In the genomic region with DNA sequence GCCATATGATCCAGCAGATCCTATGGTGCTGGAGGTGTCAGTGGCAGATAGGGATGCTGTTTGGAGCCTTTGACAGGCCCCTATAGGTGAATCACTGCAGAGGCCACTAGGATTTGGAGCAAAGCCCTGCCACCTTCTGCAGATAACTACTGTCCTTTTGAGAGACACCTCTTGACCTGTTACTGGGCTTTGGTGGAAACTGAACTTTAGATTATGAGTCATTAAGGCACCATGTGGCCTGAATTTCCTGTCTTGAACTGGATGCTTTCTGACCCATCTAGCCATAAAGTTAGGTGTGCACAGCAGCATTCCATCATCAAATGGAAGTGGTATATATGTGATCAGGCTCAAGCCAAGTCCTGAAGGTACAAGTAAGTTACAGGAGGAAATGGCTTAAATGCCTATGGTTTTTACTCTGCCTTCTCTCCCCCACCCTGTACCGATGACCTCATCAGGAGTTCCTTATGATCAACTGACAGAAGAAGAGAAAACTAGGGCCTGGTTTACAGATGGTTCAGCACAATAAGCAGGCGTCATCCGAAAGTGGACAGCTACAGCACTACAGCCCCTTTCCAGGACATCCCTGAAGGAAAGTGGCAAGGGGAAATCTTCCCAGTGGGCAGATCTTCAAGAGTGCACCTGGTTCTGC, we compare ENCODE assay signal across 25 cellular contexts.
DNase-seq lines count a peak whose midpoint lies in the region; ATAC-seq, FAIRE-seq and TF ChIP-seq lines count a peak whose summit lies in the region.
"Had no signal": no experiment of that assay in that cellular context is flagged by ENCODE, and none has a peak within 500 bp of the region (broad histone marks: within the 10 kb centered on the region; RNA-seq: fewer than 3 reads in every experiment).

No MANE protein-coding gene starts in this region.

- intact Hi-C loops in GM12878 (cut with micrococcal nuclease; ENCODE audit: unreplicated experiment): no loop called here
- intact Hi-C loops in Right ventricle myocardium inferior (cut with DNase I): no loop called here

- DNase-seq in GM12878 (ENCODE audit: low read depth, low spot score) (no peak), NCI-H1092 (lab: John Stamatoyannopoulos, UW) (no peak), Right ventricle myocardium inferior (ENCODE audit: missing footprints) (no peak)
- no peak for DNase-seq in activated CD4-positive, alpha-beta T cell treated with anti-CD3 and anti-CD28 coated beads for 48 hours
- no peak for DNase-seq in activated T-cell treated with anti-CD3 and anti-CD28 coated beads, Interleukin-2, amount 50 U/mL, for 48 hours
- DNase-seq: activated B cell treated with CpG ODN at 0.5 μM for 24 hours; activated gamma-delta T cell; activated naive CD8-positive, alpha-beta T cell treated with anti-CD3 and anti-CD28 coated beads for 36 hours; activated T-cell treated with anti-CD3 and anti-CD28 coated beads, Interleukin-2, amount 50 U/mL, for 24 hours; anterior cingulate cortex; colonic mucosa; DMS79; effector CD4-positive, alpha-beta T cell; glutamatergic neuron; HFFc6; left lung; NCI-H1694; stimulated activated CD4-positive, alpha-beta T cell treated with anti-CD3 and anti-CD28 coated beads, Interleukin-15, amount 100 ng/mL, for 24 hours; stimulated activated CD4-positive, alpha-beta T cell treated with anti-CD3 and anti-CD28 coated beads, Interleukin-4, amount 100 ng/mL, for 4 hours had no signal

- H3K27ac ChIP-seq in GM12878 (ENCODE audit: control insufficient read depth, insufficient read depth): no peak overlapping the region
- H3K27ac ChIP-seq: BLaER1 treated with 17β-estradiol and CSF1 and Interleukin-3, amounts not matched to agents 10 nM and 100 nM; cardiac muscle cell; colonic mucosa; left lung; tibial nerve had no signal

- no peak overlapping the region for H3K4me2 ChIP-seq in GM12878 (ENCODE audit: control insufficient read depth, insufficient read depth)
- H3K4me2 ChIP-seq: BLaER1 treated with 17β-estradiol and CSF1 and Interleukin-3, amounts not matched to agents 10 nM and 100 nM had no signal

- no peak for TF ChIP-seq POLR2A in GM12878 (IDR thresholded peaks at IDR 0.05; ENCODE audit: low read depth, low read length)

- TF ChIP-seq CTCF in GM12878 (IDR thresholded peaks at IDR 0.05 in 2 of 3, conservative IDR thresholded peaks at IDR 0.05 in 1 of 3; ENCODE audit: control insufficient read depth in 2 of 3, extremely low read depth in 1 of 3, insufficient read depth in 1 of 3, low read depth in 3 of 3, low read length in 3 of 3): no peak

- FAIRE-seq in GM12878 (lab: Jason Lieb, UNC): no peak
- FAIRE-seq: islet of Langerhans had no signal

- peak; percentile 48 for ATAC-seq in GM19351 (IDR thresholded peaks at IDR 0.05; ENCODE audit: unreplicated experiment)
- peak; percentile 61 for ATAC-seq in HG03432 (IDR thresholded peaks at IDR 0.05; ENCODE audit: unreplicated experiment)
- ATAC-seq in GM12878: peak; percentile 36; the same call in 2 of the 3 replicates
- no peak for ATAC-seq in Right ventricle myocardium inferior
- ATAC-seq: left lung had no signal

- in situ Hi-C loops in GM12878 (cut with MboI): no loop called here

- H2AFZ ChIP-seq in GM12878 (ENCODE audit: control insufficient read depth, low read depth, low read length): no peak overlapping the region

- no peaks in the 10 kb centered on the region for H3K27me3 ChIP-seq in GM12878 (replicated peaks in 1 of 2; ENCODE audit: control insufficient read depth in 2 of 2, insufficient read depth in 2 of 2, low read length in 1 of 2)
- H3K27me3 ChIP-seq: BLaER1 treated with 17β-estradiol and CSF1 and Interleukin-3, amounts not matched to agents 10 nM and 100 nM; cardiac muscle cell; colonic mucosa; left lung; tibial nerve had no signal

- WGBS in GM12878 (ENCODE audit: insufficient coverage, insufficient replicate concordance, low lambda C conversion rate, missing lambda C conversion rate): 67% methylated on average over 3 of the region's 3 CpGs

- no peaks in the 10 kb centered on the region for H3K9me3 ChIP-seq in GM12878 (replicated peaks; ENCODE audit: control insufficient read depth, insufficient read depth, low read length)
- H3K9me3 ChIP-seq: BLaER1 treated with 17β-estradiol and CSF1 and Interleukin-3, amounts not matched to agents 10 nM and 100 nM; colonic mucosa; tibial nerve had no signal

- no peak overlapping the region for H3K4me3 ChIP-seq in GM12878
- H3K4me3 ChIP-seq: BLaER1 treated with 17β-estradiol and CSF1 and Interleukin-3, amounts not matched to agents 10 nM and 100 nM; cardiac muscle cell; colonic mucosa; left lung; tibial nerve had no signal

- TF ChIP-seq RAD21 in GM12878 (IDR thresholded peaks at IDR 0.05; ENCODE audit: insufficient read depth, low read depth, low read length): no peak

- BruUV-seq in GM12878 (replicated peaks; lab: Mats Ljungman, UMichigan): no TSS peak

- POLR2A ChIA-PET in GM12878 (lab: Charles Lee): no interaction called here

- no peaks in the 10 kb centered on the region for H3K79me2 ChIP-seq in GM12878 (ENCODE audit: control insufficient read depth, insufficient read depth, low read length)

- RAD21 ChIA-PET in GM12878 (lab: Charles Lee; ENCODE audit: unreplicated experiment): no interaction called here

- H3K4me1 ChIP-seq in GM12878 (ENCODE audit: control insufficient read depth, insufficient read depth, low read length): no peaks in the 10 kb centered on the region
- H3K4me1 ChIP-seq: BLaER1 treated with 17β-estradiol and CSF1 and Interleukin-3, amounts not matched to agents 10 nM and 100 nM; colonic mucosa; left lung; tibial nerve had no signal

- CTCF ChIA-PET in GM12878 (lab: Yijun Ruan, JAX): no interaction called here

- SMC1A ChIA-PET in GM12878 (lab: Charles Lee; ENCODE audit: uncharacterized antibody, unreplicated experiment): no interaction called here

- no peaks in the 10 kb centered on the region for H3K36me3 ChIP-seq in GM12878 (ENCODE audit: control insufficient read depth in 2 of 2, insufficient read depth in 2 of 2, low read length in 1 of 2)
- H3K36me3 ChIP-seq: BLaER1 treated with 17β-estradiol and CSF1 and Interleukin-3, amounts not matched to agents 10 nM and 100 nM; cardiac muscle cell; colonic mucosa; left lung; tibial nerve had no signal

- no peaks in the 10 kb centered on the region for H4K20me1 ChIP-seq in GM12878 (ENCODE audit: control insufficient read depth, insufficient read depth)
- H4K20me1 ChIP-seq: BLaER1 treated with 17β-estradiol and CSF1 and Interleukin-3, amounts not matched to agents 10 nM and 100 nM had no signal

- no peak overlapping the region for H3K9ac ChIP-seq in GM12878 (ENCODE audit: control insufficient read depth, insufficient read depth, low read length)
- H3K9ac ChIP-seq: BLaER1 treated with 17β-estradiol and CSF1 and Interleukin-3, amounts not matched to agents 10 nM and 100 nM had no signal

- no peak for TF ChIP-seq EP300 in GM12878 (IDR thresholded peaks at IDR 0.05; ENCODE audit: borderline replicate concordance in 1 of 2, control insufficient read depth in 1 of 2, low read depth in 2 of 2, low read length in 2 of 2)

TF ChIP-seq in GM12878, 131 proteins besides CTCF, POLR2A, EP300 and RAD21:
- TF ChIP-seq SPI1 (IDR thresholded peaks at IDR 0.05; ENCODE audit: borderline replicate concordance, insufficient read depth, low read depth, low read length): no peak
- TF ChIP-seq EZH2 (IDR thresholded peaks at IDR 0.05; ENCODE audit: borderline replicate concordance, control insufficient read depth, low read depth, low read length): no peak
- no peak for TF ChIP-seq ZBTB4 (CRISPR knock-in tag; IDR thresholded peaks at IDR 0.05)
- TF ChIP-seq ASH2L (IDR thresholded peaks at IDR 0.05; ENCODE audit: borderline replicate concordance, low read depth): no peak
- no peak for TF ChIP-seq SMAD5 (IDR thresholded peaks at IDR 0.05; ENCODE audit: low read depth)
- no peak for TF ChIP-seq YY1 (IDR thresholded peaks at IDR 0.05; ENCODE audit: low read depth, low read length)
- no peak for TF ChIP-seq RAD51 (IDR thresholded peaks at IDR 0.05)
- 0 out of 2 replicates have a peak, but pooled peaks have one; percentile 25 for TF ChIP-seq NR2F1 (conservative IDR thresholded peaks at IDR 0.05)
TF ChIP-seq in GM12878: peak in this region for 1.
